ENCODE assay signal across 22 cellular contexts in genomic region chr11:2589538-2589934, GRCh38.
A peak's percentile ranks its signal among the peaks of the same experiment; 100 is the strongest.
DNase-seq lines count a peak whose midpoint lies in the region; ATAC-seq, FAIRE-seq and TF ChIP-seq lines count a peak whose summit lies in the region.
"Had no signal": no experiment of that assay in that cellular context is flagged by ENCODE, and none has a peak within 500 bp of the region (broad histone marks: within the 10 kb centered on the region; RNA-seq: fewer than 3 reads in every experiment).

No MANE protein-coding gene starts in this region.

- H3K4me3 Mint-ChIP-seq in glutamatergic neuron (ENCODE audit: unreplicated experiment) = no peak overlapping the region
- H3K4me3 Mint-ChIP-seq: activated naive CD8-positive, alpha-beta T cell treated with anti-CD3 and anti-CD28 coated beads, Interleukin-2, amount 50 U/mL, for 24 hours; brain; CD4-positive, alpha-beta T cell; endodermal cell; natural killer cell treated with Interleukin-12 subunit alpha and Interleukin-12 subunit beta and Interleukin-15 and Interleukin-18, amount 100 ng/mL, for 72 hours had no signal

- no peaks in the 10 kb centered on the region for H3K4me1 Mint-ChIP-seq in glutamatergic neuron (ENCODE audit: low read depth, unreplicated experiment)
- H3K4me1 Mint-ChIP-seq: activated naive CD8-positive, alpha-beta T cell treated with anti-CD3 and anti-CD28 coated beads, Interleukin-2, amount 50 U/mL, for 24 hours; endodermal cell had no signal

- H3K27me3 Mint-ChIP-seq in glutamatergic neuron (ENCODE audit: unreplicated experiment) = peaks cover 5% of the 10 kb centered on the region
- H3K27me3 Mint-ChIP-seq: activated naive CD8-positive, alpha-beta T cell treated with anti-CD3 and anti-CD28 coated beads, Interleukin-2, amount 50 U/mL, for 24 hours; CD4-positive, alpha-beta T cell had no signal

- H3K27me3 ChIP-seq in right atrium auricular region (no peaks in the 10 kb centered on the region), upper lobe of right lung (no peaks in the 10 kb centered on the region)
- H3K27me3 ChIP-seq: esophagus squamous epithelium, ovary had no signal

- H3K4me3 ChIP-seq in right atrium auricular region = no peak overlapping the region
- no peak overlapping the region for H3K4me3 ChIP-seq in upper lobe of right lung
- H3K4me3 ChIP-seq: esophagus squamous epithelium, ovary had no signal

- TF ChIP-seq CTCF in right atrium auricular region (IDR thresholded peaks at IDR 0.05) = no peak
- no peak for TF ChIP-seq CTCF in glutamatergic neuron (IDR thresholded peaks at IDR 0.05; ENCODE audit: partially characterized antibody, unreplicated experiment)
- TF ChIP-seq CTCF in upper lobe of right lung (IDR thresholded peaks at IDR 0.05) = no peak

- intact Hi-C loops in Right ventricle myocardium inferior (cut with DNase I) = no loop called here
- intact Hi-C loops in upper lobe of right lung (cut with DNase I) = no loop called here

- H3K27ac ChIP-seq in right atrium auricular region (no peak overlapping the region), upper lobe of right lung (no peak overlapping the region)
- H3K27ac ChIP-seq: esophagus squamous epithelium, ovary, RWPE1 had no signal

- FAIRE-seq in GM19239 (lab: Jason Lieb, UNC) = no peak
- FAIRE-seq: G401.6 had no signal

- H3K27ac Mint-ChIP-seq in glutamatergic neuron (ENCODE audit: unreplicated experiment) = peak overlapping the region; percentile 38
- H3K27ac Mint-ChIP-seq: activated naive CD8-positive, alpha-beta T cell treated with anti-CD3 and anti-CD28 coated beads, Interleukin-2, amount 50 U/mL, for 24 hours; brain; CD4-positive, alpha-beta T cell; endodermal cell; natural killer cell treated with Interleukin-12 subunit alpha and Interleukin-12 subunit beta and Interleukin-15 and Interleukin-18, amount 100 ng/mL, for 72 hours had no signal

- H3K4me1 ChIP-seq in right atrium auricular region (no peaks in the 10 kb centered on the region), upper lobe of right lung (no peaks in the 10 kb centered on the region)
- H3K4me1 ChIP-seq: esophagus squamous epithelium had no signal

- H3K9me3 Mint-ChIP-seq in glutamatergic neuron (ENCODE audit: unreplicated experiment) = peaks cover 1% of the 10 kb centered on the region
- H3K9me3 Mint-ChIP-seq: activated naive CD8-positive, alpha-beta T cell treated with anti-CD3 and anti-CD28 coated beads, Interleukin-2, amount 50 U/mL, for 24 hours; CD4-positive, alpha-beta T cell; endodermal cell; natural killer cell treated with Interleukin-12 subunit alpha and Interleukin-12 subunit beta and Interleukin-15 and Interleukin-18, amount 100 ng/mL, for 72 hours had no signal

- H3K36me3 ChIP-seq in right atrium auricular region (no peaks in the 10 kb centered on the region), upper lobe of right lung (no peaks in the 10 kb centered on the region)
- H3K36me3 ChIP-seq: esophagus squamous epithelium, ovary had no signal

- ATAC-seq in Right ventricle myocardium inferior (no peak), upper lobe of right lung (no peak)
- ATAC-seq: activated naive CD8-positive, alpha-beta T cell treated with anti-CD3 and anti-CD28 coated beads, Interleukin-2, amount 50 U/mL, for 24 hours; natural killer cell treated with Interleukin-12 subunit alpha and Interleukin-12 subunit beta and Interleukin-15 and Interleukin-18, amount 100 ng/mL, for 72 hours had no signal

- H3K36me3 Mint-ChIP-seq in glutamatergic neuron (ENCODE audit: unreplicated experiment) = peaks cover 12% of the 10 kb centered on the region
- H3K36me3 Mint-ChIP-seq: natural killer cell treated with Interleukin-12 subunit alpha and Interleukin-12 subunit beta and Interleukin-15 and Interleukin-18, amount 100 ng/mL, for 72 hours had no signal

- H3K9me3 ChIP-seq in right atrium auricular region (peaks cover 0 to 4% of the 10 kb centered on the region in 2 donors), upper lobe of right lung (no peaks in the 10 kb centered on the region)
- H3K9me3 ChIP-seq: esophagus squamous epithelium, ovary had no signal

- peak; percentile 41 for DNase-seq in Right ventricle myocardium inferior (ENCODE audit: missing footprints)
- DNase-seq in right atrium auricular region (ENCODE audit: low spot score) = no peak
- DNase-seq in GM19239 (ENCODE audit: insufficient read length, low spot score) = peak; percentile 1
- DNase-seq in glutamatergic neuron = no peak
- peak; percentile 45 for DNase-seq in upper lobe of right lung
- no peak for DNase-seq in hippocampal formation (lab: John Stamatoyannopoulos, UW)
- no peak for DNase-seq in T-helper 1 cell
- DNase-seq: activated naive CD8-positive, alpha-beta T cell treated with anti-CD3 and anti-CD28 coated beads, Interleukin-2, amount 50 U/mL, for 24 hours; DMS 273 treated with DMSO at 0.1 percent for 48 hours; endodermal cell; esophagus squamous epithelium; midbrain; NCI-H1048; NCI-H187 treated with DMSO at 0.1 percent for 48 hours; NCI-H2227 treated with DMSO at 0.1 percent for 48 hours; NCI-H748 treated with DMSO at 0.1 percent for 48 hours had no signal

Comparison
In these comparisons a context has a peak if more than half of its experiments do, and no peak if none do; other contexts are left out.
1. DNase-seq: peak in Right ventricle myocardium inferior (single experiment), GM19239 (single experiment) and upper lobe of right lung (single experiment); none in right atrium auricular region (single experiment), glutamatergic neuron (single experiment), hippocampal formation (0 of 2) and T-helper 1 cell (0 of 5).